Comparison of ENCODE assay signal across 8 cellular contexts in genomic region chr5:131164161-131164930, GRCh38. TPM values are rescaled to one million over a fixed set of nuclear protein-coding genes. Genes with fewer than 3 reads are reported as not detected.
DNase-seq lines count a peak whose midpoint lies in the region; ATAC-seq and TF ChIP-seq lines count a peak whose summit lies in the region.

No MANE protein-coding gene starts in this region.

- H3K4me1 Mint-ChIP-seq in activated CD4-positive, alpha-beta T cell treated with anti-CD3 and anti-CD28 coated beads for 36 hours = peaks cover 52% of the 10 kb centered on the region

- CTCF ChIA-PET in activated CD4-positive, alpha-beta T cell treated with anti-CD3 and anti-CD28 coated beads for 36 hours (lab: Charles Lee) = interaction anchor here (1.0 to 1.6 kb wide), 5 partner anchors 10 to 260 kb away, joined by 3 to 6 read pairs (median 4); no protein-coding TSS in a partner anchor

- peak; percentile 74 for ATAC-seq in GM18502 (IDR thresholded peaks at IDR 0.05; ENCODE audit: poor library complexity, unreplicated experiment)
- peak; percentile 62 for ATAC-seq in HG02973 (IDR thresholded peaks at IDR 0.05; ENCODE audit: unreplicated experiment)
- peak; percentile 67 for ATAC-seq in activated CD4-positive, alpha-beta T cell treated with anti-CD3 and anti-CD28 coated beads for 36 hours

- POLR2A ChIA-PET in activated CD4-positive, alpha-beta T cell treated with anti-CD3 and anti-CD28 coated beads for 36 hours (lab: Charles Lee) = interaction anchor here (1.3 kb wide), 1 partner anchor 100 kb away, joined by 4 read pairs; the partner anchor contains the start of gene CDC42SE2

- TF ChIP-seq CTCF in choroid plexus epithelial cell (conservative IDR thresholded peaks at IDR 0.05; ENCODE audit: low read depth, low read length) = peak; percentile 8

- no peaks in the 10 kb centered on the region for H3K27me3 Mint-ChIP-seq in activated CD4-positive, alpha-beta T cell treated with anti-CD3 and anti-CD28 coated beads for 36 hours

- H3K9me3 Mint-ChIP-seq in activated CD4-positive, alpha-beta T cell treated with anti-CD3 and anti-CD28 coated beads for 36 hours (ENCODE audit: low read depth) = no peaks in the 10 kb centered on the region

- peak overlapping the region; percentile 83 for H3K4me3 Mint-ChIP-seq in activated CD4-positive, alpha-beta T cell treated with anti-CD3 and anti-CD28 coated beads for 36 hours

- peaks cover 48% of the 10 kb centered on the region for H3K36me3 Mint-ChIP-seq in activated CD4-positive, alpha-beta T cell treated with anti-CD3 and anti-CD28 coated beads for 36 hours (ENCODE audit: low read depth)

- peak overlapping the region; percentile 92 for H3K27ac Mint-ChIP-seq in activated CD4-positive, alpha-beta T cell treated with anti-CD3 and anti-CD28 coated beads for 36 hours

- peak overlapping the region; percentile 96 for H3K27ac ChIP-seq in layer of hippocampus (ENCODE audit: low read depth, low read length)

- intact Hi-C loops in activated CD4-positive, alpha-beta T cell treated with anti-CD3 and anti-CD28 coated beads for 36 hours (cut with DNase I, micrococcal nuclease) = loop anchor here (1.0 to 2.0 kb wide), 5 partner anchors 88 to 252 kb away; partner anchors contain the start of gene CDC42SE2 (in 1 of the 2)

- no peaks in the 10 kb centered on the region for H3K27me3 ChIP-seq in layer of hippocampus (ENCODE audit: control insufficient read depth, insufficient read depth, low read length)

- DNase-seq in A172 (ENCODE audit: low spot score) = peak; percentile 45
- DNase-seq in NCI-H2171 treated with DMSO at 0.1 percent for 48 hours (lab: John Stamatoyannopoulos, UW) = peak; percentile 31
- peak; percentile 81 for DNase-seq in activated CD4-positive, alpha-beta T cell treated with anti-CD3 and anti-CD28 coated beads for 36 hours
- DNase-seq in choroid plexus epithelial cell (ENCODE audit: low read depth) = peak; percentile 85
- peak; percentile 58 for DNase-seq in stimulated activated CD4-positive, alpha-beta T cell treated with anti-CD3 and anti-CD28 coated beads, Interleukin-1b, Interleukin-23, amount 100 ng/mL, for 4 hours (ENCODE audit: low read depth in 2 of 2)

- H3K4me3 ChIP-seq in choroid plexus epithelial cell (ENCODE audit: low read depth, low read length) = peak overlapping the region; percentile 92

RNA-seq across cellular contexts. Expression of gene HINT1, which starts 0.7 kb away (rescaled TPM):
- total RNA-seq in A172 (2014; rRNA removed; shearing (Covaris generic)) = 540 and 574 TPM in 2 replicates
- 100 to 1,000 TPM; 298 to 312 TPM for total RNA-seq in activated CD4-positive, alpha-beta T cell treated with anti-CD3 and anti-CD28 coated beads for 36 hours

RNA-seq across cellular contexts. Expression of gene LYRM7, which starts 6.4 kb away (rescaled TPM):
- 7.0 and 9.8 TPM in 2 replicates for total RNA-seq in A172 (2014; rRNA removed; shearing (Covaris generic))
- total RNA-seq in activated CD4-positive, alpha-beta T cell treated with anti-CD3 and anti-CD28 coated beads for 36 hours = 10 to 100 TPM; 16.0 to 20.7 TPM

Comparison
In these comparisons a context has a peak if more than half of its experiments do, and no peak if none do; other contexts are left out.
1. Peak in every context shown above with its lines: DNase-seq, ATAC-seq, H3K4me3 ChIP-seq and H3K27ac ChIP-seq.
2. DNase-seq: peak in every context shown above with its lines; median percentile 85 in choroid plexus epithelial cell; 81 in activated CD4-positive, alpha-beta T cell treated with anti-CD3 and anti-CD28 coated beads for 36 hours; 58 in stimulated activated CD4-positive, alpha-beta T cell treated with anti-CD3 and anti-CD28 coated beads, Interleukin-1b, Interleukin-23, amount 100 ng/mL, for 4 hours; 45 in A172; 31 in NCI-H2171 treated with DMSO at 0.1 percent for 48 hours.